15 cellular contexts compared by ENCODE assay signal in genomic region chr1:182739545-182739944, GRCh38. TPM values are rescaled to one million over a fixed set of nuclear protein-coding genes. Genes with fewer than 3 reads are reported as not detected.
DNase-seq lines count a peak whose midpoint lies in the region; ATAC-seq, FAIRE-seq and TF ChIP-seq lines count a peak whose summit lies in the region.
"Had no signal": no experiment of that assay in that cellular context is flagged by ENCODE, and none has a peak within 500 bp of the region (broad histone marks: within the 10 kb centered on the region; RNA-seq: fewer than 3 reads in every experiment).

No MANE protein-coding gene starts in this region.

- DNase-seq in NCI-H1417 (lab: John Stamatoyannopoulos, UW) = peak; percentile 29 to 79 (median 32)
- no peak for DNase-seq in inferior parietal cortex (ENCODE audit: extremely low spot score)
- no peak for DNase-seq in SKM-1 (lab: John Stamatoyannopoulos, UW; ENCODE audit: unreplicated experiment)
- no peak for DNase-seq in kidney
- DNase-seq: activated CD4-positive, alpha-beta T cell treated with anti-CD3 and anti-CD28 coated beads, Interleukin-2, amount 10 ng/mL, durations not matched to agents 7 days and 5 days; effector CD4-positive, alpha-beta T cell; NCI-H446 treated with DMSO at 0.1 percent for 48 hours had no signal

- H3K4me3 ChIP-seq in neuron (ENCODE audit: low read length) (peak overlapping the region; percentile 22), kidney (ENCODE audit: low read length in 2 of 2) (no peak overlapping the region)
- H3K4me3 ChIP-seq: BLaER1 had no signal

- H2AFZ ChIP-seq in neuron (ENCODE audit: low read depth, low read length) = peak overlapping the region; percentile 42

- H3K9me3 ChIP-seq in neuron (ENCODE audit: low read length) = peaks cover 2% of the 10 kb centered on the region
- H3K9me3 ChIP-seq in kidney (ENCODE audit: control insufficient read depth in 1 of 2, low read length in 2 of 2) = peaks cover 0 to 3% of the 10 kb centered on the region in 2 donors

- no peak for FAIRE-seq in kidney (lab: Jason Lieb, UNC)
- FAIRE-seq: frontal cortex had no signal

- H3K36me3 Mint-ChIP-seq in brain = no peaks in the 10 kb centered on the region

- H3K27ac ChIP-seq in kidney (ENCODE audit: low read depth in 2 of 2, low read length in 2 of 2) = no peak overlapping the region
- H3K27ac ChIP-seq: BLaER1, RWPE1 had no signal

- H3K27me3 ChIP-seq in neuron (ENCODE audit: insufficient read depth, low read length) = no peaks in the 10 kb centered on the region
- H3K27me3 ChIP-seq: BLaER1 had no signal

- H3K9me3 Mint-ChIP-seq in brain = peaks cover 10 to 27% (median 18%) of the 10 kb centered on the region in 5 experiments
- H3K9me3 Mint-ChIP-seq: activated CD4-positive, alpha-beta T cell treated with anti-CD3 and anti-CD28 coated beads, Interleukin-2, amount 10 ng/mL, durations not matched to agents 7 days and 5 days; T-helper 2 cell treated with Interferon-gamma antibody and Interleukin-4, amounts not matched to agents 5 μg/mL and 100 μg/mL, for 36 hours had no signal

- H3K9ac ChIP-seq in kidney (ENCODE audit: low read length in 2 of 2) = no peak overlapping the region
- H3K9ac ChIP-seq: BLaER1 had no signal

- H3K4me3 Mint-ChIP-seq in brain = peak overlapping the region in 4 of 5 experiments; percentile 22 to 65 (median 50)
- H3K4me3 Mint-ChIP-seq: activated CD4-positive, alpha-beta T cell treated with anti-CD3 and anti-CD28 coated beads, Interleukin-2, amount 10 ng/mL, durations not matched to agents 7 days and 5 days; T-helper 2 cell treated with Interferon-gamma antibody and Interleukin-4, amounts not matched to agents 5 μg/mL and 100 μg/mL, for 36 hours had no signal

- ATAC-seq in GM18520 (IDR thresholded peaks at IDR 0.05; ENCODE audit: unreplicated experiment) (peak; percentile 84), HG03175 (IDR thresholded peaks at IDR 0.05; ENCODE audit: unreplicated experiment) (no peak)

- H3K36me3 ChIP-seq in neuron (ENCODE audit: insufficient read depth, low read length) (no peaks in the 10 kb centered on the region), kidney (ENCODE audit: control insufficient read depth in 1 of 2, insufficient read depth in 2 of 2, low read length in 2 of 2) (no peaks in the 10 kb centered on the region)
- H3K36me3 ChIP-seq: BLaER1 had no signal

- H3K4me1 Mint-ChIP-seq in brain = peaks cover 21% of the 10 kb centered on the region
- H3K4me1 Mint-ChIP-seq: activated CD4-positive, alpha-beta T cell treated with anti-CD3 and anti-CD28 coated beads, Interleukin-2, amount 10 ng/mL, durations not matched to agents 7 days and 5 days had no signal

- H3K4me1 ChIP-seq in neuron (ENCODE audit: insufficient read depth, low read length) = peaks cover 17% of the 10 kb centered on the region
- no peaks in the 10 kb centered on the region for H3K4me1 ChIP-seq in kidney (ENCODE audit: control insufficient read depth in 1 of 2, insufficient read depth in 1 of 2, low read depth in 1 of 2, low read length in 2 of 2)
- H3K4me1 ChIP-seq: BLaER1 had no signal

- intact Hi-C loops in kidney (cut with DNase I) = no loop called here

- peak overlapping the region; percentile 54 to 96 (median 81) for H3K27ac Mint-ChIP-seq in brain
- H3K27ac Mint-ChIP-seq: activated CD4-positive, alpha-beta T cell treated with anti-CD3 and anti-CD28 coated beads, Interleukin-2, amount 10 ng/mL, durations not matched to agents 7 days and 5 days; T-helper 2 cell treated with Interferon-gamma antibody and Interleukin-4, amounts not matched to agents 5 μg/mL and 100 μg/mL, for 36 hours had no signal

- peaks cover 2% of the 10 kb centered on the region for H3K27me3 Mint-ChIP-seq in brain

- TF ChIP-seq CTCF in brain (conservative IDR thresholded peaks at IDR 0.05) (no peak), kidney (IDR thresholded peaks at IDR 0.05; ENCODE audit: borderline replicate concordance, extremely low read depth, insufficient read depth) (no peak)

RNA-seq across cellular contexts. Expression of gene NPL, which starts 50.0 kb away (rescaled TPM):
- polyA plus RNA-seq in brain (ENCODE audit: insufficient read depth, low read depth, low replicate concordance) = 3.2 TPM
- 15.7 TPM for total RNA-seq in kidney
- polyA plus RNA-seq in kidney (ENCODE audit: insufficient read depth, low read depth, low replicate concordance) = 69.4 TPM

RNA-seq across cellular contexts. Expression of gene RGS8, which starts 55.2 kb away (rescaled TPM):
- polyA plus RNA-seq in brain (ENCODE audit: insufficient read depth, low read depth, low replicate concordance) (9.7 TPM), kidney (ENCODE audit: insufficient read depth, low read depth, low replicate concordance) (not detected)
- not detected for total RNA-seq in kidney
- total RNA-seq: activated CD4-positive, alpha-beta T cell treated with anti-CD3 and anti-CD28 coated beads, Interleukin-2, amount 10 ng/mL, durations not matched to agents 7 days and 5 days had no signal

Comparison
In these comparisons a context has a peak if more than half of its experiments do, and no peak if none do; other contexts are left out.
1. DNase-seq: peak in NCI-H1417 (3 of 3); none in inferior parietal cortex (single experiment), SKM-1 (single experiment) and kidney (single experiment).
2. RNA of gene NPL, which starts 50.0 kb away (polyA plus RNA-seq): 69.4 TPM in kidney (single experiment); 3.2 TPM in brain (single experiment); every median in the first group is over 10 times any median in the second.
3. RNA of gene RGS8, which starts 55.2 kb away (polyA plus RNA-seq): 9.7 TPM in brain (single experiment); not detected in kidney (single experiment); every median in the first group is over 10 times any median in the second.